In genomic region chr3:195106418-195106906, GRCh38 we compare ENCODE assay signal across 1 cellular context.
TF ChIP-seq lines count a peak whose summit lies in the region.

No MANE protein-coding gene starts in this region.

TF ChIP-seq in HepG2, 621 proteins besides CTCF, POLR2A, EP300 and RAD21 (continued from another document and continues in another):
- TF ChIP-seq, protein P1, sequence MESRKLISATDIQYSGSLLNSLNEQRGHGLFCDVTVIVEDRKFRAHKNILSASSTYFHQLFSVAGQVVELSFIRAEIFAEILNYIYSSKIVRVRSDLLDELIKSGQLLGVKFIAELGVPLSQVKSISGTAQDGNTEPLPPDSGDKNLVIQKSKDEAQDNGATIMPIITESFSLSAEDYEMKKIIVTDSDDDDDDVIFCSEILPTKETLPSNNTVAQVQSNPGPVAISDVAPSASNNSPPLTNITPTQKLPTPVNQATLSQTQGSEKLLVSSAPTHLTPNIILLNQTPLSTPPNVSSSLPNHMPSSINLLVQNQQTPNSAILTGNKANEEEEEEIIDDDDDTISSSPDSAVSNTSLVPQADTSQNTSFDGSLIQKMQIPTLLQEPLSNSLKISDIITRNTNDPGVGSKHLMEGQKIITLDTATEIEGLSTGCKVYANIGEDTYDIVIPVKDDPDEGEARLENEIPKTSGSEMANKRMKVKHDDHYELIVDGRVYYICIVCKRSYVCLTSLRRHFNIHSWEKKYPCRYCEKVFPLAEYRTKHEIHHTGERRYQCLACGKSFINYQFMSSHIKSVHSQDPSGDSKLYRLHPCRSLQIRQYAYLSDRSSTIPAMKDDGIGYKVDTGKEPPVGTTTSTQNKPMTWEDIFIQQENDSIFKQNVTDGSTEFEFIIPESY (CRISPR knock-in tag; IDR thresholded peaks at IDR 0.05), result no peak
- TF ChIP-seq HIVEP1 (CRISPR knock-in tag; IDR thresholded peaks at IDR 0.05), result peak; percentile 66; the same call in 1 of the 2 replicates
- TF ChIP-seq AKNA (CRISPR knock-in tag; IDR thresholded peaks at IDR 0.05; ENCODE audit: borderline replicate concordance), result no peak
- TF ChIP-seq XBP1 (CRISPR knock-in tag; IDR thresholded peaks at IDR 0.05), result no peak
- no peak for TF ChIP-seq RAD51 (IDR thresholded peaks at IDR 0.05; ENCODE audit: borderline replicate concordance)
- peak; percentile 24; the same call in 1 of the 2 replicates for TF ChIP-seq NRL (CRISPR knock-in tag; IDR thresholded peaks at IDR 0.05; ENCODE audit: borderline replicate concordance)
- no peak for TF ChIP-seq HHEX (CRISPR knock-in tag; IDR thresholded peaks at IDR 0.05)
- no peak for TF ChIP-seq HMG20B (CRISPR knock-in tag; conservative IDR thresholded peaks at IDR 0.05)
- TF ChIP-seq ZNF570 (CRISPR knock-in tag; IDR thresholded peaks at IDR 0.05; ENCODE audit: borderline replicate concordance), result no peak
- peak; percentile 62; the same call in 1 of the 2 replicates for TF ChIP-seq ERF (CRISPR knock-in tag; IDR thresholded peaks at IDR 0.05)
- 0 out of 2 replicates have a peak, but pooled peaks have one; percentile 24 for TF ChIP-seq SAP130 (CRISPR knock-in tag; IDR thresholded peaks at IDR 0.05; ENCODE audit: low read depth)
- no peak for TF ChIP-seq ZBTB42 (CRISPR knock-in tag; IDR thresholded peaks at IDR 0.05)
- TF ChIP-seq ZNF468 (CRISPR knock-in tag; IDR thresholded peaks at IDR 0.05), result no peak
- no peak for TF ChIP-seq ZNF460 (CRISPR knock-in tag; IDR thresholded peaks at IDR 0.05; ENCODE audit: borderline replicate concordance)
- peak; percentile 19; the same call in 1 of the 2 replicates for TF ChIP-seq ZNF784 (CRISPR knock-in tag; IDR thresholded peaks at IDR 0.05; ENCODE audit: borderline replicate concordance)
- TF ChIP-seq PCBP2 (optimal IDR thresholded peaks at IDR 0.05; ENCODE audit: low read depth, low read length, poor library complexity, severe bottlenecking), result no peak
- TF ChIP-seq ZSCAN31 (CRISPR knock-in tag; IDR thresholded peaks at IDR 0.05; ENCODE audit: low read depth), result no peak
- no peak for TF ChIP-seq PRPF4 (IDR thresholded peaks at IDR 0.05; ENCODE audit: low read depth, low read length, poor library complexity, severe bottlenecking)
- no peak for TF ChIP-seq TCF12 (IDR thresholded peaks at IDR 0.05)
- TF ChIP-seq TCF12 (CRISPR knock-in tag; IDR thresholded peaks at IDR 0.05), result no peak
- no peak for TF ChIP-seq ATF6 (CRISPR knock-in tag; conservative IDR thresholded peaks at IDR 0.05)
- no peak for TF ChIP-seq ZNF235 (CRISPR knock-in tag; IDR thresholded peaks at IDR 0.05; ENCODE audit: borderline replicate concordance)
- TF ChIP-seq AGO2 (optimal IDR thresholded peaks at IDR 0.05; ENCODE audit: low read depth, low read length), result no peak
- 0 out of 2 replicates have a peak, but pooled peaks have one; percentile 25 for TF ChIP-seq IRF9 (CRISPR knock-in tag; IDR thresholded peaks at IDR 0.05; ENCODE audit: borderline replicate concordance)
- TF ChIP-seq, protein P2, sequence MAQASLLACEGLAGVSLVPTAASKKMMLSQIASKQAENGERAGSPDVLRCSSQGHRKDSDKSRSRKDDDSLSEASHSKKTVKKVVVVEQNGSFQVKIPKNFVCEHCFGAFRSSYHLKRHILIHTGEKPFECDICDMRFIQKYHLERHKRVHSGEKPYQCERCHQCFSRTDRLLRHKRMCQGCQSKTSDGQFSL (CRISPR knock-in tag; IDR thresholded peaks at IDR 0.05), result no peak
- TF ChIP-seq ZNF121 (CRISPR knock-in tag; IDR thresholded peaks at IDR 0.05), result no peak
- TF ChIP-seq SRSF1 (optimal IDR thresholded peaks at IDR 0.05; ENCODE audit: low read depth, low read length), result peak; percentile 95
- no peak for TF ChIP-seq CBX2 (IDR thresholded peaks at IDR 0.05; ENCODE audit: low read depth, low read length)
- no peak for TF ChIP-seq CBX2 (CRISPR knock-in tag; IDR thresholded peaks at IDR 0.05; ENCODE audit: low read depth)
- no peak for TF ChIP-seq ZNF83 (CRISPR knock-in tag; IDR thresholded peaks at IDR 0.05; ENCODE audit: borderline replicate concordance)
- TF ChIP-seq MIER3 (CRISPR knock-in tag; IDR thresholded peaks at IDR 0.05; ENCODE audit: borderline replicate concordance), result no peak
- TF ChIP-seq BATF2 (CRISPR knock-in tag; IDR thresholded peaks at IDR 0.05), result no peak
- TF ChIP-seq, protein P3, sequence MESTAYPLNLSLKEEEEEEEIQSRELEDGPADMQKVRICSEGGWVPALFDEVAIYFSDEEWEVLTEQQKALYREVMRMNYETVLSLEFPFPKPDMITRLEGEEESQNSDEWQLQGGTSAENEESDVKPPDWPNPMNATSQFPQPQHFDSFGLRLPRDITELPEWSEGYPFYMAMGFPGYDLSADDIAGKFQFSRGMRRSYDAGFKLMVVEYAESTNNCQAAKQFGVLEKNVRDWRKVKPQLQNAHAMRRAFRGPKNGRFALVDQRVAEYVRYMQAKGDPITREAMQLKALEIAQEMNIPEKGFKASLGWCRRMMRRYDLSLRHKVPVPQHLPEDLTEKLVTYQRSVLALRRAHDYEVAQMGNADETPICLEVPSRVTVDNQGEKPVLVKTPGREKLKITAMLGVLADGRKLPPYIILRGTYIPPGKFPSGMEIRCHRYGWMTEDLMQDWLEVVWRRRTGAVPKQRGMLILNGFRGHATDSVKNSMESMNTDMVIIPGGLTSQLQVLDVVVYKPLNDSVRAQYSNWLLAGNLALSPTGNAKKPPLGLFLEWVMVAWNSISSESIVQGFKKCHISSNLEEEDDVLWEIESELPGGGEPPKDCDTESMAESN (CRISPR knock-in tag; conservative IDR thresholded peaks at IDR 0.05), result no peak
- TF ChIP-seq ZBTB37 (CRISPR knock-in tag; IDR thresholded peaks at IDR 0.05), result no peak
- TF ChIP-seq ZNF589 (CRISPR knock-in tag; conservative IDR thresholded peaks at IDR 0.05), result no peak
- TF ChIP-seq POLR2AphosphoS5 (IDR thresholded peaks at IDR 0.05; ENCODE audit: low read depth, low read length), result no peak
- no peak for TF ChIP-seq ZNF513 (CRISPR knock-in tag; conservative IDR thresholded peaks at IDR 0.05)
- TF ChIP-seq, protein P4, sequence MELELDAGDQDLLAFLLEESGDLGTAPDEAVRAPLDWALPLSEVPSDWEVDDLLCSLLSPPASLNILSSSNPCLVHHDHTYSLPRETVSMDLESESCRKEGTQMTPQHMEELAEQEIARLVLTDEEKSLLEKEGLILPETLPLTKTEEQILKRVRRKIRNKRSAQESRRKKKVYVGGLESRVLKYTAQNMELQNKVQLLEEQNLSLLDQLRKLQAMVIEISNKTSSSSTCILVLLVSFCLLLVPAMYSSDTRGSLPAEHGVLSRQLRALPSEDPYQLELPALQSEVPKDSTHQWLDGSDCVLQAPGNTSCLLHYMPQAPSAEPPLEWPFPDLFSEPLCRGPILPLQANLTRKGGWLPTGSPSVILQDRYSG (CRISPR knock-in tag; IDR thresholded peaks at IDR 0.05), result no peak
- TF ChIP-seq, protein P5, sequence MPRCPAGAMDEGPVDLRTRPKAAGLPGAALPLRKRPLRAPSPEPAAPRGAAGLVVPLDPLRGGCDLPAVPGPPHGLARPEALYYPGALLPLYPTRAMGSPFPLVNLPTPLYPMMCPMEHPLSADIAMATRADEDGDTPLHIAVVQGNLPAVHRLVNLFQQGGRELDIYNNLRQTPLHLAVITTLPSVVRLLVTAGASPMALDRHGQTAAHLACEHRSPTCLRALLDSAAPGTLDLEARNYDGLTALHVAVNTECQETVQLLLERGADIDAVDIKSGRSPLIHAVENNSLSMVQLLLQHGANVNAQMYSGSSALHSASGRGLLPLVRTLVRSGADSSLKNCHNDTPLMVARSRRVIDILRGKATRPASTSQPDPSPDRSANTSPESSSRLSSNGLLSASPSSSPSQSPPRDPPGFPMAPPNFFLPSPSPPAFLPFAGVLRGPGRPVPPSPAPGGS (CRISPR knock-in tag; IDR thresholded peaks at IDR 0.05), result no peak
- TF ChIP-seq SRY (CRISPR knock-in tag; IDR thresholded peaks at IDR 0.05), result 0 out of 2 replicates have a peak, but pooled peaks have one; percentile 34
- TF ChIP-seq HNRNPK (IDR thresholded peaks at IDR 0.05; ENCODE audit: low read depth, low read length, poor library complexity, severe bottlenecking), result peak; percentile 43
- TF ChIP-seq ATF3 (CRISPR knock-in tag; IDR thresholded peaks at IDR 0.05), result no peak
- no peak for TF ChIP-seq PAWR (CRISPR knock-in tag; IDR thresholded peaks at IDR 0.05; ENCODE audit: borderline replicate concordance)
- TF ChIP-seq ZSCAN25 (CRISPR knock-in tag; IDR thresholded peaks at IDR 0.05), result no peak
